Comparison of ENCODE assay signal across 21 cellular contexts in genomic region chr2:9777081-9777480, GRCh38.
"Had no signal": no experiment of that assay in that cellular context is flagged by ENCODE, and none has a peak within 500 bp of the region (broad histone marks: within the 10 kb centered on the region; RNA-seq: fewer than 3 reads in every experiment).

No MANE protein-coding gene starts in this region.

- H3K9ac ChIP-seq: parathyroid adenoma had no signal

- H3K36me3 ChIP-seq: colonic mucosa, gastrocnemius medialis, left lung, stomach, thyroid gland, vagina had no signal

- ATAC-seq: esophagus mucosa; gastrocnemius medialis; left lung; natural killer cell; sciatic nerve; stimulated activated effector memory CD8-positive, alpha-beta T cell treated with anti-CD3 and anti-CD28 coated beads, Interleukin-12 subunit alpha, Interleukin-12 subunit beta, amount 100 ng/mL, for 72 hours had no signal

- H3K9me3 ChIP-seq: colonic mucosa, gastrocnemius medialis, left lung, stomach, thyroid gland, vagina had no signal

- H3K27me3 ChIP-seq: colonic mucosa, gastrocnemius medialis, left lung, stomach, thyroid gland, vagina had no signal

- H3K27ac ChIP-seq: colonic mucosa, epithelial cell of prostate, gastrocnemius medialis, left lung, parathyroid adenoma, stomach, thyroid gland, vagina had no signal

- H3K4me1 ChIP-seq: colonic mucosa, thyroid gland had no signal

- DNase-seq: colonic mucosa; effector CD8-positive, alpha-beta T cell; foreskin fibroblast; head of caudate nucleus; left lung; natural killer cell; stimulated activated CD4-positive, alpha-beta T cell treated with anti-CD3 and anti-CD28 coated beads, Interleukin-2, amount 100 ng/mL, for 24 hours; stimulated activated CD4-positive, alpha-beta T cell treated with anti-CD3 and anti-CD28 coated beads, Interleukin-4, amount 100 ng/mL, for 24 hours; stimulated activated naive CD4-positive, alpha-beta T cell treated with Interleukin-2 at 50 U/mL for 16 hours; stomach; thyroid gland; trophoblast cell had no signal

- H3K4me3 ChIP-seq: colonic mucosa, gastrocnemius medialis, left lung, lung, smooth muscle cell, stomach, thyroid gland, vagina had no signal
